14 cellular contexts compared by ENCODE assay signal in the genomic region with DNA sequence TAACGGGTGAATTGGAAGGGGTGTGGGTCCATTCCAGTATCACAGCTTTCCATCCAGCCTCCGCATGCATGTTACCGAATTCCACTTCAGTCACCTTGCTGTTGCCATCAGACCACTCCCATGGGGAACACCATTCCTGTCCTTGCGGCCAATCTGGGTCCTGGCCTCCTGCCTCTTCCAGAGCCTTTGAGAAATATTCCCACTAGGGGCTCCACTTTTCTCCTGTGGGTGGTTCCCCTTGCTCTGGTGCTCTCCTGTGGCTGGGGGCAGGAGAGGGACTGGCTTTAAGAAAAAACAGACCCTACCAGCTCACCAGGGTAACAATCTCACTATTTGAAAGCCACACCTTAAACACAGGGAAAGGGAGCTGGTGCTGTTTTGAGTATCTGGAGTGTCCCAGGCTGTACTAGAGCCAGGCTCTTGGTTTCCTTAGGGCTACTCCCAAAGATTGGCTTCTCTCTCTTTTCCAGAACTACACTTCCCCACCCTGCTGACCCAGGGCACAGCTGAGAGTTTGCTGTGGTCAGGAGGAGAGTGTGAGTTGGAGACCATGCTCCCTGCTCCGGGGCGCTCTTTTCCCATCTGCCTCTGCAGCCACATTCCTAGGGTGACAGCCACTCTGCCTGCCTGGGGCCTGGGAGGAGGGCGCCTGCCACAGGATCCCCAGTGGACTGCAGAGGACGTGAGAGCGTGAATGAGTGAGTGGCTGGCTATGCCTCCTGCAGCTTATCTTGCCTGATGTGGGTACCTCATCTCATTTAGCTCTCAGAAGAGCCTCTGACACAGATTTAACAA.
"Had no signal": no experiment of that assay in that cellular context is flagged by ENCODE, and none has a peak within 500 bp of the region (broad histone marks: within the 10 kb centered on the region; RNA-seq: fewer than 3 reads in every experiment).

No MANE protein-coding gene starts in this region.

- DNase-seq: activated B cell treated with CpG ODN at 0.5 μM for 24 hours; activated CD4-positive, alpha-beta T cell treated with anti-CD3 and anti-CD28 coated beads, Interleukin-2, amount 10 ng/mL, durations not matched to agents 24 days and 14 days; activated gamma-delta T cell; activated naive CD8-positive, alpha-beta T cell treated with anti-CD3 and anti-CD28 coated beads, Interleukin-2, amount 10 ng/mL, durations not matched to agents 7 days and 5 days; activated T-cell treated with anti-CD3 and anti-CD28 coated beads, Interleukin-2, amount 50 U/mL, for 24 hours; brain microvascular endothelial cell; cerebellar nuclear complex; mesenchymal stem cell; SJCRH30; stimulated activated CD4-positive, alpha-beta T cell treated with anti-CD3 and anti-CD28 coated beads, Interleukin-12 subunit alpha, Interleukin-12 subunit beta, amount 100 ng/mL, for 4 hours; stimulated activated CD4-positive, alpha-beta T cell treated with anti-CD3 and anti-CD28 coated beads, Interleukin-2, amount 100 ng/mL, for 24 hours had no signal

- H3K4me3 ChIP-seq: dorsolateral prefrontal cortex, SJCRH30 had no signal

- H3K36me3 Mint-ChIP-seq: activated naive CD8-positive, alpha-beta T cell treated with anti-CD3 and anti-CD28 coated beads, Interleukin-2, amount 10 ng/mL, durations not matched to agents 7 days and 5 days had no signal

- H3K27ac ChIP-seq: brain microvascular endothelial cell, dorsolateral prefrontal cortex, SJCRH30 had no signal

- H3K4me1 Mint-ChIP-seq: activated B cell treated with CpG ODN at 0.5 μM for 24 hours; activated CD4-positive, alpha-beta T cell treated with anti-CD3 and anti-CD28 coated beads, Interleukin-2, amount 10 ng/mL, durations not matched to agents 24 days and 14 days; activated naive CD8-positive, alpha-beta T cell treated with anti-CD3 and anti-CD28 coated beads, Interleukin-2, amount 10 ng/mL, durations not matched to agents 7 days and 5 days had no signal

- H3K9me3 ChIP-seq: SJCRH30 had no signal

- H3K9me3 Mint-ChIP-seq: activated B cell treated with CpG ODN at 0.5 μM for 24 hours; activated CD4-positive, alpha-beta T cell treated with anti-CD3 and anti-CD28 coated beads, Interleukin-2, amount 10 ng/mL, durations not matched to agents 24 days and 14 days; activated naive CD8-positive, alpha-beta T cell treated with anti-CD3 and anti-CD28 coated beads, Interleukin-2, amount 10 ng/mL, durations not matched to agents 7 days and 5 days; activated T-cell treated with anti-CD3 and anti-CD28 coated beads, Interleukin-2, amount 50 U/mL, for 24 hours; nephron; T-helper 2 cell treated with Interferon-gamma antibody and Interleukin-4, amounts not matched to agents 5 μg/mL and 100 μg/mL, for 36 hours had no signal

- H3K4me3 Mint-ChIP-seq: activated B cell treated with CpG ODN at 0.5 μM for 24 hours; activated CD4-positive, alpha-beta T cell treated with anti-CD3 and anti-CD28 coated beads, Interleukin-2, amount 10 ng/mL, durations not matched to agents 24 days and 14 days; activated naive CD8-positive, alpha-beta T cell treated with anti-CD3 and anti-CD28 coated beads, Interleukin-2, amount 10 ng/mL, durations not matched to agents 7 days and 5 days; activated T-cell treated with anti-CD3 and anti-CD28 coated beads, Interleukin-2, amount 50 U/mL, for 24 hours; nephron; T-helper 2 cell treated with Interferon-gamma antibody and Interleukin-4, amounts not matched to agents 5 μg/mL and 100 μg/mL, for 36 hours had no signal

- H3K27me3 Mint-ChIP-seq: activated B cell treated with CpG ODN at 0.5 μM for 24 hours; activated CD4-positive, alpha-beta T cell treated with anti-CD3 and anti-CD28 coated beads, Interleukin-2, amount 10 ng/mL, durations not matched to agents 24 days and 14 days; activated T-cell treated with anti-CD3 and anti-CD28 coated beads, Interleukin-2, amount 50 U/mL, for 24 hours had no signal

- H3K27ac Mint-ChIP-seq: activated B cell treated with CpG ODN at 0.5 μM for 24 hours; activated CD4-positive, alpha-beta T cell treated with anti-CD3 and anti-CD28 coated beads, Interleukin-2, amount 10 ng/mL, durations not matched to agents 24 days and 14 days; activated naive CD8-positive, alpha-beta T cell treated with anti-CD3 and anti-CD28 coated beads, Interleukin-2, amount 10 ng/mL, durations not matched to agents 7 days and 5 days; activated T-cell treated with anti-CD3 and anti-CD28 coated beads, Interleukin-2, amount 50 U/mL, for 24 hours; nephron; T-helper 2 cell treated with Interferon-gamma antibody and Interleukin-4, amounts not matched to agents 5 μg/mL and 100 μg/mL, for 36 hours had no signal

- H3K4me1 ChIP-seq: SJCRH30 had no signal

- H3K27me3 ChIP-seq: brain microvascular endothelial cell, SJCRH30 had no signal

- H3K36me3 ChIP-seq: brain microvascular endothelial cell, SJCRH30 had no signal
